ENCODE assay signal across 1 cellular context in the genomic region with DNA sequence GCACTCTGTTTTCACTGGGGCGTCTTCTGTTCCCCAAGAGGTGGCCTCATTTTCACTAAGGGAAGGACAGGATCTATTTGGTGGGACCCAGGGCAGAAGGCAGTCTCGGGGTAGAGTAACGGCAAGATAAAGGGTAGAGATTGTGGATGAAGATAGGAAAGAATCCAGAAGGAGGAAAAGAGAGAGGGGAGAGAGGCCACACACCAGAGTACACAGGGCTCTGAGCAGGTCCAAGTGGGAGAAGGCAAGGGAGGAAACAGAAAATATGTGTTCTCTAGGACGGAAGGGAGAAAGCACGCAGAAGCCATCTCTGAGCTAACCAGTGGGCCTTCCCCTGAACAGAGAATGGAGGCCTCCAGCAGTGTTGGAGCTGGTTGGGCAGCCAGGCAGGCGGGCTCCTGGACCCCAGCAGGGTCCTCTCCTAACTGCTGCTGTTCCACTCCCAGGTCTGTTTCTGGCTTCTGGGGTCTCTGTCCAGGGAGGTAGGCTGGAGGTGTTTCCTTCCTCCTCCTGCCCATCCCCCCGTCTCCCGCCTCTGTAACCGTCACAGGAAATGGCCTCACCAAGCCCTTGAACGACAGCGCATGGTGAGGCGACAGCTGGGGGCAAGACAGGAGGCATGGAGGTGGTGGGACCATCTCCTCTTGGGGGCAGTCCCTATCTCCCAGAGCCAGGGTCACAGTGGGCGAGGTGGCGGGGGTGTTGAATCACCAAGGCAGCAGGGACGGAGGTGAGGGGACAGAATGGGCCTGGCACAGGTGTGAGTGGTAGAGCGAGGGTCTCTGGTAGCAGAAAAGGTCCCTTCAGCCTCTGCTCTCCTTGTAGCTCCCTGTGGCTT.
TF ChIP-seq lines count a peak whose summit lies in the region.

No MANE protein-coding gene starts in this region.

TF ChIP-seq in K562, 482 proteins besides CTCF, POLR2A, EP300 and RAD21 (continued from another document):
- TF ChIP-seq, protein P1, sequence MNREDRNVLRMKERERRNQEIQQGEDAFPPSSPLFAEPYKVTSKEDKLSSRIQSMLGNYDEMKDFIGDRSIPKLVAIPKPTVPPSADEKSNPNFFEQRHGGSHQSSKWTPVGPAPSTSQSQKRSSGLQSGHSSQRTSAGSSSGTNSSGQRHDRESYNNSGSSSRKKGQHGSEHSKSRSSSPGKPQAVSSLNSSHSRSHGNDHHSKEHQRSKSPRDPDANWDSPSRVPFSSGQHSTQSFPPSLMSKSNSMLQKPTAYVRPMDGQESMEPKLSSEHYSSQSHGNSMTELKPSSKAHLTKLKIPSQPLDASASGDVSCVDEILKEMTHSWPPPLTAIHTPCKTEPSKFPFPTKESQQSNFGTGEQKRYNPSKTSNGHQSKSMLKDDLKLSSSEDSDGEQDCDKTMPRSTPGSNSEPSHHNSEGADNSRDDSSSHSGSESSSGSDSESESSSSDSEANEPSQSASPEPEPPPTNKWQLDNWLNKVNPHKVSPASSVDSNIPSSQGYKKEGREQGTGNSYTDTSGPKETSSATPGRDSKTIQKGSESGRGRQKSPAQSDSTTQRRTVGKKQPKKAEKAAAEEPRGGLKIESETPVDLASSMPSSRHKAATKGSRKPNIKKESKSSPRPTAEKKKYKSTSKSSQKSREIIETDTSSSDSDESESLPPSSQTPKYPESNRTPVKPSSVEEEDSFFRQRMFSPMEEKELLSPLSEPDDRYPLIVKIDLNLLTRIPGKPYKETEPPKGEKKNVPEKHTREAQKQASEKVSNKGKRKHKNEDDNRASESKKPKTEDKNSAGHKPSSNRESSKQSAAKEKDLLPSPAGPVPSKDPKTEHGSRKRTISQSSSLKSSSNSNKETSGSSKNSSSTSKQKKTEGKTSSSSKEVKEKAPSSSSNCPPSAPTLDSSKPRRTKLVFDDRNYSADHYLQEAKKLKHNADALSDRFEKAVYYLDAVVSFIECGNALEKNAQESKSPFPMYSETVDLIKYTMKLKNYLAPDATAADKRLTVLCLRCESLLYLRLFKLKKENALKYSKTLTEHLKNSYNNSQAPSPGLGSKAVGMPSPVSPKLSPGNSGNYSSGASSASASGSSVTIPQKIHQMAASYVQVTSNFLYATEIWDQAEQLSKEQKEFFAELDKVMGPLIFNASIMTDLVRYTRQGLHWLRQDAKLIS (CRISPR knock-in tag; IDR thresholded peaks at IDR 0.05) = no peak; the same call in 1 of the 2 replicates
- TF ChIP-seq ELF2 (CRISPR knock-in tag; IDR thresholded peaks at IDR 0.05) (peak; percentile 81), TBP (optimal IDR thresholded peaks at IDR 0.05; ENCODE audit: low read depth, low read length) (peak; percentile 72), ELF1 (tag; IDR thresholded peaks at IDR 0.05) (no peak), ZNF696 (CRISPR knock-in tag; conservative IDR thresholded peaks at IDR 0.05) (no peak), ATF1 (CRISPR knock-in tag; IDR thresholded peaks at IDR 0.05) (no peak), ATF1 (tag; IDR thresholded peaks at IDR 0.05) (peak; percentile 86), EGR1 (conservative IDR thresholded peaks at IDR 0.05) (no peak), CREB1 (IDR thresholded peaks at IDR 0.05) (peak; percentile 78), CREB1 (CRISPR knock-in tag; IDR thresholded peaks at IDR 0.05) (peak; percentile 75), ZNF174 (CRISPR knock-in tag; IDR thresholded peaks at IDR 0.05) (no peak; the same call in 1 of the 2 replicates), MTA3 (IDR thresholded peaks at IDR 0.05; ENCODE audit: borderline replicate concordance) (peak; percentile 22), SMAD4 (CRISPR knock-in tag; conservative IDR thresholded peaks at IDR 0.05) (peak; percentile 6; the same call in 1 of the 2 replicates), LCOR (CRISPR knock-in tag; IDR thresholded peaks at IDR 0.05) (peak; percentile 29), MEF2D (tag; conservative IDR thresholded peaks at IDR 0.05; ENCODE audit: low read depth) (no peak; the same call in none of the 2 replicates), MTA2 (IDR thresholded peaks at IDR 0.05; ENCODE audit: low read depth) (peak; percentile 47)
- TF ChIP-seq, protein P2, sequence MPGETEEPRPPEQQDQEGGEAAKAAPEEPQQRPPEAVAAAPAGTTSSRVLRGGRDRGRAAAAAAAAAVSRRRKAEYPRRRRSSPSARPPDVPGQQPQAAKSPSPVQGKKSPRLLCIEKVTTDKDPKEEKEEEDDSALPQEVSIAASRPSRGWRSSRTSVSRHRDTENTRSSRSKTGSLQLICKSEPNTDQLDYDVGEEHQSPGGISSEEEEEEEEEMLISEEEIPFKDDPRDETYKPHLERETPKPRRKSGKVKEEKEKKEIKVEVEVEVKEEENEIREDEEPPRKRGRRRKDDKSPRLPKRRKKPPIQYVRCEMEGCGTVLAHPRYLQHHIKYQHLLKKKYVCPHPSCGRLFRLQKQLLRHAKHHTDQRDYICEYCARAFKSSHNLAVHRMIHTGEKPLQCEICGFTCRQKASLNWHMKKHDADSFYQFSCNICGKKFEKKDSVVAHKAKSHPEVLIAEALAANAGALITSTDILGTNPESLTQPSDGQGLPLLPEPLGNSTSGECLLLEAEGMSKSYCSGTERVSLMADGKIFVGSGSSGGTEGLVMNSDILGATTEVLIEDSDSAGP (CRISPR knock-in tag; IDR thresholded peaks at IDR 0.05) = peak; percentile 56; the same call in 1 of the 2 replicates
- TF ChIP-seq, protein P3, sequence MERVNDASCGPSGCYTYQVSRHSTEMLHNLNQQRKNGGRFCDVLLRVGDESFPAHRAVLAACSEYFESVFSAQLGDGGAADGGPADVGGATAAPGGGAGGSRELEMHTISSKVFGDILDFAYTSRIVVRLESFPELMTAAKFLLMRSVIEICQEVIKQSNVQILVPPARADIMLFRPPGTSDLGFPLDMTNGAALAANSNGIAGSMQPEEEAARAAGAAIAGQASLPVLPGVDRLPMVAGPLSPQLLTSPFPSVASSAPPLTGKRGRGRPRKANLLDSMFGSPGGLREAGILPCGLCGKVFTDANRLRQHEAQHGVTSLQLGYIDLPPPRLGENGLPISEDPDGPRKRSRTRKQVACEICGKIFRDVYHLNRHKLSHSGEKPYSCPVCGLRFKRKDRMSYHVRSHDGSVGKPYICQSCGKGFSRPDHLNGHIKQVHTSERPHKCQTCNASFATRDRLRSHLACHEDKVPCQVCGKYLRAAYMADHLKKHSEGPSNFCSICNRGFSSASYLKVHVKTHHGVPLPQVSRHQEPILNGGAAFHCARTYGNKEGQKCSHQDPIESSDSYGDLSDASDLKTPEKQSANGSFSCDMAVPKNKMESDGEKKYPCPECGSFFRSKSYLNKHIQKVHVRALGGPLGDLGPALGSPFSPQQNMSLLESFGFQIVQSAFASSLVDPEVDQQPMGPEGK (CRISPR knock-in tag; IDR thresholded peaks at IDR 0.05; ENCODE audit: borderline replicate concordance) = peak; percentile 16; the same call in 1 of the 2 replicates
- TF ChIP-seq, protein P4, sequence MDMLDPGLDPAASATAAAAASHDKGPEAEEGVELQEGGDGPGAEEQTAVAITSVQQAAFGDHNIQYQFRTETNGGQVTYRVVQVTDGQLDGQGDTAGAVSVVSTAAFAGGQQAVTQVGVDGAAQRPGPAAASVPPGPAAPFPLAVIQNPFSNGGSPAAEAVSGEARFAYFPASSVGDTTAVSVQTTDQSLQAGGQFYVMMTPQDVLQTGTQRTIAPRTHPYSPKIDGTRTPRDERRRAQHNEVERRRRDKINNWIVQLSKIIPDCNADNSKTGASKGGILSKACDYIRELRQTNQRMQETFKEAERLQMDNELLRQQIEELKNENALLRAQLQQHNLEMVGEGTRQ (CRISPR knock-in tag; IDR thresholded peaks at IDR 0.05) = 0 out of 2 replicates have a peak, but pooled peaks have one; percentile 4
TF ChIP-seq in K562: peak in this region for 198.
